Comparison of ENCODE assay signal across 25 cellular contexts in the genomic region with DNA sequence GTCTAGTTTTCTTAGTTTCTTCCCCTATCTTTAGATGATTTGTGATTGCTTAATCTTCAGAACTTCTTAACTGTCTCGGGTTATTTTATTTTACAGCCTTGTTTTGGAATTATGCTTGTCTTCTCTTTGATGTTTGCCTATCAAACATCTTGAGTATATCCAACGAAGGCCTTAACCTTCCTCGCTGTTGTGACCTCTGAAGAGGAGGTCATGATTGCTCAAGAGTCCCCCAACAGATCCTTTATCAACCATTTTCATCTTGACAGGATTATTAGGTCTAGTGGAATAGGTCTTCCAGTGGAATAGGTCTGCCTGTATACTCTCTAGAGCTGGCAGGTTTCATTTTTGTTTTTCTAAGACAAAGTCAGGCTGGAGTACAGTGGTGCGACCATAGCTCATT.
"Had no signal": no experiment of that assay in that cellular context is flagged by ENCODE, and none has a peak within 500 bp of the region (broad histone marks: within the 10 kb centered on the region; RNA-seq: fewer than 3 reads in every experiment).

No MANE protein-coding gene starts in this region.

- H3K4me1 ChIP-seq: breast epithelium had no signal

- H3K27ac Mint-ChIP-seq: activated B cell treated with CpG ODN at 0.5 μM for 24 hours; activated CD4-positive, alpha-beta memory T cell treated with anti-CD3 and anti-CD28 coated beads for 36 hours; activated CD4-positive, alpha-beta T cell treated with anti-CD3 and anti-CD28 coated beads, Interleukin-2, amount 10 ng/mL, durations not matched to agents 7 days and 5 days; activated naive CD4-positive, alpha-beta T cell treated with anti-CD3 and anti-CD28 coated beads for 36 hours; activated naive CD8-positive, alpha-beta T cell; activated T-helper 17 cell treated with anti-CD3 and anti-CD28 coated beads, Interleukin-2, amount 50 U/mL, for 72 hours; T-helper 17 cell had no signal

- H2AFZ ChIP-seq: PC-9 had no signal

- H3K36me3 ChIP-seq: breast epithelium had no signal

- H3K27ac ChIP-seq: breast epithelium, PC-9 had no signal

- H3K9me3 Mint-ChIP-seq: activated B cell treated with CpG ODN at 0.5 μM for 24 hours; activated CD4-positive, alpha-beta memory T cell treated with anti-CD3 and anti-CD28 coated beads for 36 hours; activated CD4-positive, alpha-beta T cell treated with anti-CD3 and anti-CD28 coated beads, Interleukin-2, amount 10 ng/mL, durations not matched to agents 7 days and 5 days; activated naive CD4-positive, alpha-beta T cell treated with anti-CD3 and anti-CD28 coated beads for 36 hours; activated T-helper 17 cell treated with anti-CD3 and anti-CD28 coated beads, Interleukin-2, amount 50 U/mL, for 72 hours; central memory CD8-positive, alpha-beta T cell had no signal

- H3K4me2 ChIP-seq: PC-9 had no signal

- H3K27me3 ChIP-seq: breast epithelium had no signal

- ATAC-seq: activated T-helper 17 cell treated with anti-CD3 and anti-CD28 coated beads, Interleukin-2, amount 50 U/mL, for 72 hours; T-helper 17 cell had no signal

- DNase-seq: activated B cell treated with CpG ODN at 0.5 μM for 24 hours; activated CD4-positive, alpha-beta memory T cell treated with anti-CD3 and anti-CD28 coated beads for 36 hours; activated CD4-positive, alpha-beta T cell treated with anti-CD3 and anti-CD28 coated beads, Interleukin-2, amount 10 ng/mL, durations not matched to agents 7 days and 5 days; activated gamma-delta T cell; activated naive CD4-positive, alpha-beta T cell treated with anti-CD3 and anti-CD28 coated beads for 36 hours; activated T-cell treated with anti-CD3 and anti-CD28 coated beads for 4 hours; activated T-cell treated with anti-CD3 and anti-CD28 coated beads, Interleukin-2, amount 50 U/mL, for 48 hours; anterior cingulate cortex; Kasumi-1; KBM-7; NCI-H1105 treated with DMSO at 0.1 percent for 48 hours; NCI-H1436 treated with DMSO at 0.1 percent for 48 hours; NCI-H187; NCI-H2081 treated with DMSO at 0.1 percent for 48 hours; NCI-H446; NCI-H524; PC-9; SIG-M5; T-helper 17 cell; T-helper 9 cell had no signal

- H3K27me3 Mint-ChIP-seq: activated B cell treated with CpG ODN at 0.5 μM for 24 hours; activated CD4-positive, alpha-beta memory T cell treated with anti-CD3 and anti-CD28 coated beads for 36 hours; activated CD4-positive, alpha-beta T cell treated with anti-CD3 and anti-CD28 coated beads, Interleukin-2, amount 10 ng/mL, durations not matched to agents 7 days and 5 days; activated naive CD8-positive, alpha-beta T cell; activated T-helper 17 cell treated with anti-CD3 and anti-CD28 coated beads, Interleukin-2, amount 50 U/mL, for 72 hours; central memory CD8-positive, alpha-beta T cell; T-helper 17 cell had no signal

- FAIRE-seq: TTC549 had no signal

- H3K4me3 ChIP-seq: breast epithelium, PC-9 had no signal

- H3K4me3 Mint-ChIP-seq: activated B cell treated with CpG ODN at 0.5 μM for 24 hours; activated CD4-positive, alpha-beta memory T cell treated with anti-CD3 and anti-CD28 coated beads for 36 hours; activated CD4-positive, alpha-beta T cell treated with anti-CD3 and anti-CD28 coated beads, Interleukin-2, amount 10 ng/mL, durations not matched to agents 7 days and 5 days; activated naive CD4-positive, alpha-beta T cell treated with anti-CD3 and anti-CD28 coated beads for 36 hours; activated naive CD8-positive, alpha-beta T cell; activated T-helper 17 cell treated with anti-CD3 and anti-CD28 coated beads, Interleukin-2, amount 50 U/mL, for 72 hours; central memory CD8-positive, alpha-beta T cell; T-helper 17 cell had no signal

- H3K9me3 ChIP-seq: breast epithelium had no signal
